1 cellular context compared by ENCODE assay signal in the genomic region with DNA sequence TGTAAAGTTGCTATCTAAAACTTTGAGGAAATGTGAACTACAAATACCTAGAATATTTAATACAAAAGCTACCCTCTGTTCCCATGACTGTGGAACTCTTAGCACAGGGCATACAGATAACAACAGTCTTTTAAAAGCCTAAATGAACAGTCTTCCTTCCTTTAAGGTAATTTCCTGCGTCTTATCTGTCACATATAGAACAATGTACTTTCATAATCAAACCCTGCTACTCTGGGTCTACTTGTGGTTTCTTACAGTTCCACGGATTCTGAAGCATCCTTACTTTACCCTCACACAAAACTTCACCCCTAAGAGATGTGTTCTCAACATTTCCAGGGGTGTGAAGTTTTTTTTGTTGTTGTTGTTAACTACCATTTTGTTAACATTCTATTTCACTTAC.
TF ChIP-seq lines count a peak whose summit lies in the region.

No MANE protein-coding gene starts in this region.

TF ChIP-seq in HepG2, 621 proteins besides CTCF, POLR2A, EP300 and RAD21:
- no peak for TF ChIP-seq CBX1 (IDR thresholded peaks at IDR 0.05; ENCODE audit: low read depth)
- TF ChIP-seq ZNF296 (CRISPR knock-in tag; conservative IDR thresholded peaks at IDR 0.05): no peak
